11 cellular contexts compared by ENCODE assay signal in genomic region chr17:35052240-35052608, GRCh38. TPM values are rescaled to one million over a fixed set of nuclear protein-coding genes. Genes with fewer than 3 reads are reported as not detected.
A peak's percentile ranks its signal among the peaks of the same experiment; 100 is the strongest.
DNase-seq lines count a peak whose midpoint lies in the region; ATAC-seq, FAIRE-seq and TF ChIP-seq lines count a peak whose summit lies in the region.
"Had no signal": no experiment of that assay in that cellular context is flagged by ENCODE, and none has a peak within 500 bp of the region (broad histone marks: within the 10 kb centered on the region; RNA-seq: fewer than 3 reads in every experiment).

No MANE protein-coding gene starts in this region.

- H3K27ac ChIP-seq in AG04450 (ENCODE audit: low read depth, low read length) (no peak overlapping the region), angular gyrus (ENCODE audit: low read depth, low read length) (peak overlapping the region; percentile 4)

- no peak overlapping the region for H3K4me3 ChIP-seq in AG04450 (ENCODE audit: low read depth, low read length)

- H3K27me3 ChIP-seq in AG04450 (ENCODE audit: control insufficient read depth, insufficient read depth, low read length): no peaks in the 10 kb centered on the region

- CTCF ChIA-PET in AG04450 (lab: Charles Lee): no interaction called here

- FAIRE-seq in GM12891 (lab: Jason Lieb, UNC): peak; percentile 48
- FAIRE-seq: keratinocyte, TTC549 had no signal

- no peak for ATAC-seq in natural killer cell
- no peak for ATAC-seq in HG03108 (IDR thresholded peaks at IDR 0.05; ENCODE audit: unreplicated experiment)
- no peak for ATAC-seq in GM21447 (IDR thresholded peaks at IDR 0.05; ENCODE audit: unreplicated experiment)
- ATAC-seq in GM21367 (IDR thresholded peaks at IDR 0.05; ENCODE audit: unreplicated experiment): no peak
- no peak for ATAC-seq in GM19452 (IDR thresholded peaks at IDR 0.05; ENCODE audit: unreplicated experiment)

- H3K9me3 Mint-ChIP-seq in natural killer cell: no peaks in the 10 kb centered on the region

- H3K4me3 Mint-ChIP-seq in natural killer cell: peak overlapping the region; percentile 84

- no peak for TF ChIP-seq POLR2A in GM12891 (IDR thresholded peaks at IDR 0.05; ENCODE audit: low read depth, low read length)

- H3K27me3 Mint-ChIP-seq in natural killer cell (ENCODE audit: low read depth in 2 of 2): no peaks in the 10 kb centered on the region

- peak; percentile 24 for DNase-seq in AG04450 (ENCODE audit: low read depth, low spot score)
- DNase-seq in GM12891 (ENCODE audit: insufficient read length, low spot score): no peak
- no peak for DNase-seq in natural killer cell
- DNase-seq: stimulated activated CD4-positive, alpha-beta T cell treated with anti-CD3 and anti-CD28 coated beads, Interleukin-4, amount 100 ng/mL, for 1 hour had no signal

- POLR2A ChIA-PET in AG04450 (lab: Yijun Ruan, JAX): no interaction called here

- no peaks in the 10 kb centered on the region for H3K9me3 ChIP-seq in AG04450 (ENCODE audit: control insufficient read depth, insufficient read depth, low read length)

- H3K4me1 Mint-ChIP-seq in natural killer cell: peaks cover 52 to 58% of the 10 kb centered on the region in 2 donors

- TF ChIP-seq CTCF in AG04450 (IDR thresholded peaks at IDR 0.05; ENCODE audit: low read depth, low read length) (no peak), natural killer cell (IDR thresholded peaks at IDR 0.05) (no peak)

- H3K27ac Mint-ChIP-seq in natural killer cell: peak overlapping the region; percentile 89 to 99

- intact Hi-C loops in natural killer cell (cut with micrococcal nuclease): no loop called here

- H3K36me3 Mint-ChIP-seq in natural killer cell: no peaks in the 10 kb centered on the region

TF ChIP-seq in GM12891, 5 proteins besides CTCF, POLR2A, EP300 and RAD21:
- TF ChIP-seq TAF1 (IDR thresholded peaks at IDR 0.05; ENCODE audit: low read depth, low read length) (no peak), POLR2AphosphoS5 (IDR thresholded peaks at IDR 0.05; ENCODE audit: low read depth, low read length) (no peak), POU2F2 (IDR thresholded peaks at IDR 0.05; ENCODE audit: low read depth, low read length) (no peak), SPI1 (IDR thresholded peaks at IDR 0.05; ENCODE audit: low read depth, low read length) (no peak), PAX5 (IDR thresholded peaks at IDR 0.05; ENCODE audit: insufficient read depth, low read length, severe bottlenecking) (no peak)

RNA-seq across cellular contexts. Expression of gene RFFL, which starts 11.3 kb away (rescaled TPM):
- polyA plus RNA-seq in AG04450 (2011; rRNA removed): 11.0 and 14.4 TPM in 2 replicates
- polyA minus RNA-seq in AG04450 (2011; rRNA and poly(A)+ RNA removed): 46.9 and 71.1 TPM in 2 replicates
- 18.7 TPM for polyA plus RNA-seq in GM12891 (2012; ENCODE audit: low read depth, missing spikeins)
- total RNA-seq in natural killer cell: 10 to 100 TPM; 50.0 to 86.6 (median 75.9) TPM
